8 cellular contexts compared by ENCODE assay signal in the genomic region with DNA sequence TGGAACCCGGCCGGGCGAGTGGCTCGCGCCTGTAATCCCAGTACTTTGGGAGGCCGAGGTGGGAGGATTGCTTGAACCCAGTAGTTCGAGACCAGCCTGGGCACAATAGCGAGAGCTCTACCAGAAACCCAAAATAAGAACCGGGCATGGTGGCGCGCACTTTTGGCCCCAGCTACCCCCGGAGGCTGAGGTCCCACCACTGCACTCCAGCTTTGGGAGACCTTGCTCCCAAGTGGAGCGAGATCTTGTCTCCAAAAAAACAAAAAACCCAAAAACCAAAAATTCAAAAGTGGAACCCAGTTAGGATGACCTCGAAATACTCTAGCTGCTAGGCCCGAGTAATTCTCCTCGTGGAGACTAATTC. TPM values are rescaled to one million over a fixed set of nuclear protein-coding genes. Genes with fewer than 3 reads are reported as not detected.
A peak's percentile ranks its signal among the peaks of the same experiment; 100 is the strongest.
DNase-seq lines count a peak whose midpoint lies in the region; ATAC-seq and TF ChIP-seq lines count a peak whose summit lies in the region.

No MANE protein-coding gene starts in this region.

- peak overlapping the region; percentile 93 for H3K27ac Mint-ChIP-seq in CD8-positive, alpha-beta T cell

- no peak for DNase-seq in CD8-positive, alpha-beta T cell
- peak; percentile 2 for DNase-seq in neuronal stem cell (ENCODE audit: low spot score)
- DNase-seq in stimulated activated CD4-positive, alpha-beta T cell treated with anti-CD3 and anti-CD28 coated beads, Interleukin-12 subunit alpha, Interleukin-12 subunit beta, amount 100 ng/mL, for 4 hours, result no peak
- no peak for DNase-seq in stimulated activated CD4-positive, alpha-beta T cell treated with anti-CD3 and anti-CD28 coated beads, Interleukin-4, amount 100 ng/mL, for 24 hours
- no peak for DNase-seq in HT-29 (ENCODE audit: low spot score)
- no peak for DNase-seq in HEK293T (ENCODE audit: extremely low spot score)

- no peak overlapping the region for H3K23ac ChIP-seq in neuronal stem cell (ENCODE audit: low read depth, low read length, poor library complexity)

- H3K4me2 ChIP-seq in OCI-LY3 (ENCODE audit: low read length) (peak overlapping the region; percentile 89), neuronal stem cell (ENCODE audit: insufficient read depth, low read length, poor library complexity, severe bottlenecking) (peak overlapping the region; percentile 70)

- peak overlapping the region; percentile 78 for H3K9ac ChIP-seq in OCI-LY3 (ENCODE audit: low read length)
- peak overlapping the region; percentile 99 for H3K9ac ChIP-seq in endocrine pancreas (ENCODE audit: control insufficient read depth, insufficient read depth, low read length)
- H3K9ac ChIP-seq in neuronal stem cell (ENCODE audit: low read depth, low read length, poor library complexity), result no peak overlapping the region

- H2BK120ac ChIP-seq in neuronal stem cell (ENCODE audit: low read depth, low read length), result no peak overlapping the region

- H3K18ac ChIP-seq in neuronal stem cell (ENCODE audit: low read length), result no peak overlapping the region

- no peak overlapping the region for H3K14ac ChIP-seq in neuronal stem cell (ENCODE audit: low read length)

- H3K27ac ChIP-seq in CD8-positive, alpha-beta T cell (ENCODE audit: low read depth, low read length), result peak overlapping the region; percentile 95
- H3K27ac ChIP-seq in OCI-LY3 (ENCODE audit: low read length), result no peak overlapping the region
- peak overlapping the region; percentile 94 for H3K27ac ChIP-seq in neuronal stem cell (replicated peaks; ENCODE audit: low read length)

- H3K4me1 Mint-ChIP-seq in CD8-positive, alpha-beta T cell (ENCODE audit: low read depth), result peaks cover 36% of the 10 kb centered on the region

- H3K9me3 ChIP-seq in CD8-positive, alpha-beta T cell (ENCODE audit: low read length), result no peaks in the 10 kb centered on the region
- no peaks in the 10 kb centered on the region for H3K9me3 ChIP-seq in OCI-LY3 (ENCODE audit: insufficient read depth, low read length)
- H3K9me3 ChIP-seq in endocrine pancreas (ENCODE audit: control insufficient read depth, low read length), result no peaks in the 10 kb centered on the region
- H3K9me3 ChIP-seq in neuronal stem cell (replicated peaks in 1 of 2; ENCODE audit: control insufficient read depth in 2 of 2, insufficient read depth in 1 of 2, low read depth in 1 of 2, low read length in 2 of 2), result no peaks in the 10 kb centered on the region

- peak overlapping the region; percentile 94 for H3K4me3 Mint-ChIP-seq in CD8-positive, alpha-beta T cell

- H2AFZ ChIP-seq in OCI-LY3 (ENCODE audit: low read depth, low read length) (peak overlapping the region; percentile 96), neuronal stem cell (ENCODE audit: low read length) (peak overlapping the region; percentile 96)

- H3K4me3 ChIP-seq in CD8-positive, alpha-beta T cell (ENCODE audit: low read depth, low read length), result peak overlapping the region; percentile 82
- peak overlapping the region; percentile 97 for H3K4me3 ChIP-seq in OCI-LY3 (ENCODE audit: low read length)
- peak overlapping the region; percentile 24 for H3K4me3 ChIP-seq in endocrine pancreas (ENCODE audit: control insufficient read depth, insufficient read depth, low read length)
- peak overlapping the region; percentile 60 to 90 for H3K4me3 ChIP-seq in neuronal stem cell (ENCODE audit: low read length in 2 of 2)

- no peak overlapping the region for H4K8ac ChIP-seq in neuronal stem cell (ENCODE audit: low read depth, low read length)

- intact Hi-C loops in CD8-positive, alpha-beta T cell (cut with DNase I, micrococcal nuclease), result loop anchor here (2.0 to 10.0 kb wide), 4 partner anchors 56 to 1720 kb away; partner anchors contain the start of genes ARG2 (in 1 of the 2), ATP6V1D (in 1 of the 2), ERH (in 1 of the 2) and PIGH (in 1 of the 2)

- TF ChIP-seq CTCF in CD8-positive, alpha-beta T cell (IDR thresholded peaks at IDR 0.05), result no peak
- no peak for TF ChIP-seq CTCF in OCI-LY3 (IDR thresholded peaks at IDR 0.05; ENCODE audit: low read depth, low read length)

- peaks cover 2% of the 10 kb centered on the region for H3K79me1 ChIP-seq in neuronal stem cell (ENCODE audit: low read depth, low read length)

- no peaks in the 10 kb centered on the region for H3K27me3 Mint-ChIP-seq in CD8-positive, alpha-beta T cell (ENCODE audit: low read depth)

- no peak overlapping the region for H2BK12ac ChIP-seq in neuronal stem cell (ENCODE audit: low read length)

- WGBS in neuronal stem cell (ENCODE audit: extremely low coverage in 2 of 2, insufficient read length in 2 of 2, insufficient replicate concordance in 1 of 2), 2 donors, result no CpG with 5 or more reads among the region's 16 CpGs

- peaks cover 8% of the 10 kb centered on the region; the same call in 1 of the 2 replicates for H4K20me1 ChIP-seq in OCI-LY3 (ENCODE audit: insufficient read depth, low read length)

- H3K36me3 ChIP-seq in CD8-positive, alpha-beta T cell (ENCODE audit: insufficient read depth, low read length), result peaks cover 4% of the 10 kb centered on the region
- H3K36me3 ChIP-seq in OCI-LY3 (replicated peaks; ENCODE audit: low read depth, low read length), result peaks cover 27% of the 10 kb centered on the region
- H3K36me3 ChIP-seq in endocrine pancreas (ENCODE audit: control insufficient read depth, insufficient read depth, low read length), result no peaks in the 10 kb centered on the region
- H3K36me3 ChIP-seq in neuronal stem cell (replicated peaks in 1 of 2; ENCODE audit: control insufficient read depth in 2 of 2, insufficient read depth in 2 of 2, low read length in 2 of 2), result peaks cover 16 to 40% of the 10 kb centered on the region in 2 donors

- peaks cover 32% of the 10 kb centered on the region for H3K4me1 ChIP-seq in CD8-positive, alpha-beta T cell (ENCODE audit: insufficient read depth, low read length)
- peaks cover 16% of the 10 kb centered on the region for H3K4me1 ChIP-seq in OCI-LY3 (ENCODE audit: low read length)
- H3K4me1 ChIP-seq in endocrine pancreas (ENCODE audit: control insufficient read depth, insufficient read depth, low read length), result no peaks in the 10 kb centered on the region
- peaks cover 5 to 7% of the 10 kb centered on the region in 2 donors for H3K4me1 ChIP-seq in neuronal stem cell (ENCODE audit: control insufficient read depth in 2 of 2, insufficient read depth in 1 of 2, low read depth in 1 of 2, low read length in 2 of 2)

- CTCF ChIA-PET in CD8-positive, alpha-beta T cell (lab: Charles Lee), result interaction anchor here (0.8 to 1.2 kb wide), 6 partner anchors 17 to 248 kb away, joined by 3 to 8 read pairs (median 3); partner anchors contain the start of gene ARG2
- CTCF ChIA-PET in HEK293T (lab: Yijun Ruan, JAX), result interaction anchor here (0.6 to 1.4 kb wide), 2 partner anchors 12 to 29 kb away, joined by 4 to 5 read pairs; no protein-coding TSS in a partner anchor

- no peak overlapping the region for H2BK15ac ChIP-seq in neuronal stem cell (ENCODE audit: low read length)

- peaks cover 19% of the 10 kb centered on the region for H3K79me2 ChIP-seq in OCI-LY3 (ENCODE audit: low read length)

- no peaks in the 10 kb centered on the region for H3K9me3 Mint-ChIP-seq in CD8-positive, alpha-beta T cell

- no peak overlapping the region for H2BK5ac ChIP-seq in neuronal stem cell (ENCODE audit: low read length)

- H4K91ac ChIP-seq in neuronal stem cell (ENCODE audit: low read depth, low read length, poor library complexity), result no peak overlapping the region

- ATAC-seq in CD8-positive, alpha-beta T cell, result no peak

- POLR2A ChIA-PET in CD8-positive, alpha-beta T cell (lab: Charles Lee), result interaction anchor here (0.8 to 1.1 kb wide), 5 partner anchors 18 to 327 kb away, joined by 3 to 5 read pairs (median 4); partner anchors contain the start of genes ATP6V1D, PIGH and RDH11
- POLR2A ChIA-PET in HEK293T (lab: Yijun Ruan, JAX), result interaction anchor here (0.9 to 2.4 kb wide), 6 partner anchors 20 to 246 kb away, joined by 3 to 20 read pairs (median 3); partner anchors contain the start of gene RDH11

- no peak overlapping the region for H2AK5ac ChIP-seq in neuronal stem cell (ENCODE audit: low read depth, low read length)

- no peak overlapping the region for H3K4ac ChIP-seq in neuronal stem cell (ENCODE audit: low read length)

- H3K36me3 Mint-ChIP-seq in CD8-positive, alpha-beta T cell, result peaks cover 18% of the 10 kb centered on the region

- no peaks in the 10 kb centered on the region for H3K27me3 ChIP-seq in CD8-positive, alpha-beta T cell (ENCODE audit: insufficient read depth, low read length)
- no peaks in the 10 kb centered on the region for H3K27me3 ChIP-seq in OCI-LY3 (ENCODE audit: low read depth, low read length)
- no peaks in the 10 kb centered on the region for H3K27me3 ChIP-seq in endocrine pancreas (ENCODE audit: control insufficient read depth, insufficient read depth, low read length)
- no peaks in the 10 kb centered on the region for H3K27me3 ChIP-seq in neuronal stem cell (ENCODE audit: control insufficient read depth in 3 of 3, insufficient read depth in 3 of 3, low read depth in 1 of 3, low read length in 3 of 3)

TF ChIP-seq in HEK293T, 16 proteins besides CTCF, POLR2A, EP300 and RAD21 (continues in another document):
- TF ChIP-seq CTBP1 (IDR thresholded peaks at IDR 0.05; ENCODE audit: borderline replicate concordance) (no peak), HDGF (IDR thresholded peaks at IDR 0.05; ENCODE audit: borderline replicate concordance) (no peak), ZNF384 (IDR thresholded peaks at IDR 0.05) (no peak), FOXM1 (IDR thresholded peaks at IDR 0.05; ENCODE audit: borderline replicate concordance) (no peak), NFRKB (IDR thresholded peaks at IDR 0.05) (no peak), L3MBTL2 (conservative IDR thresholded peaks at IDR 0.05) (no peak; the same call in 1 of the 2 replicates), SP1 (IDR thresholded peaks at IDR 0.05) (no peak), LEF1 (IDR thresholded peaks at IDR 0.05; ENCODE audit: borderline replicate concordance) (no peak), BHLHE40 (IDR thresholded peaks at IDR 0.05; ENCODE audit: borderline replicate concordance) (no peak), ELF4 (IDR thresholded peaks at IDR 0.05) (no peak), ARNT (IDR thresholded peaks at IDR 0.05) (no peak), FOXA1 (IDR thresholded peaks at IDR 0.05) (no peak)

RNA-seq across cellular contexts. Expression of gene VTI1B, which starts 0.8 kb away (rescaled TPM):
- 10 to 100 TPM; 27.6 to 31.1 TPM for total RNA-seq in CD8-positive, alpha-beta T cell
- 65.1 TPM for polyA plus RNA-seq in neuronal stem cell (2013, experiment 1 of 2)
- polyA plus RNA-seq in neuronal stem cell (2013, experiment 2 of 2), result 65.3 TPM
- total RNA-seq in HT-29 (2014; rRNA removed; shearing (Covaris generic)), result 30.6 and 54.7 TPM in 2 replicates

RNA-seq across cellular contexts. Expression of gene RDH11, which starts 20.4 kb away (rescaled TPM):
- total RNA-seq in CD8-positive, alpha-beta T cell, result 10 to 100 TPM; 13.9 to 14.5 TPM
- polyA plus RNA-seq in neuronal stem cell (2013, experiment 1 of 2), result 85.1 TPM
- polyA plus RNA-seq in neuronal stem cell (2013, experiment 2 of 2), result 88.7 TPM
- total RNA-seq in HT-29 (2014; rRNA removed; shearing (Covaris generic)), result 55.8 and 69.7 TPM in 2 replicates

RNA-seq across cellular contexts. Expression of gene RDH12, which starts 26.5 kb away (rescaled TPM):
- total RNA-seq in CD8-positive, alpha-beta T cell, result not detected
- 0.33 TPM for polyA plus RNA-seq in neuronal stem cell (2013, experiment 1 of 2)
- 0.29 TPM for polyA plus RNA-seq in neuronal stem cell (2013, experiment 2 of 2)
- total RNA-seq in HT-29 (2014; rRNA removed; shearing (Covaris generic)), result 0.08 and 0.66 TPM in 2 replicates

RNA-seq across cellular contexts. Expression of gene ARG2, which starts 55.5 kb away (rescaled TPM):
- total RNA-seq in CD8-positive, alpha-beta T cell, result 1 to 10 TPM; 1.5 to 3.7 TPM
- 49.2 TPM for polyA plus RNA-seq in neuronal stem cell (2013, experiment 1 of 2)
- 50.1 TPM for polyA plus RNA-seq in neuronal stem cell (2013, experiment 2 of 2)
- total RNA-seq in HT-29 (2014; rRNA removed; shearing (Covaris generic)), result 4.4 and 4.5 TPM in 2 replicates

Comparison
In these comparisons a context has a peak if more than half of its experiments do, and no peak if none do; other contexts are left out.
1. H3K4me3 ChIP-seq: peak in every context shown above with its lines; median percentile 97 in OCI-LY3; 82 in CD8-positive, alpha-beta T cell; 75 in neuronal stem cell; 24 in endocrine pancreas.